Comparison of ENCODE assay signal across 28 cellular contexts in genomic region chr3:167100651-167101050, GRCh38.
"Had no signal": no experiment of that assay in that cellular context is flagged by ENCODE, and none has a peak within 500 bp of the region (broad histone marks: within the 10 kb centered on the region; RNA-seq: fewer than 3 reads in every experiment).

No MANE protein-coding gene starts in this region.

- H3K27ac ChIP-seq: neural progenitor cell, ovary, parathyroid adenoma, psoas muscle, skin epidermis, spleen, suprapubic skin, testis, tibial artery, transverse colon, upper lobe of right lung, uterus had no signal

- H3K4me2 ChIP-seq: neural progenitor cell, smooth muscle cell had no signal

- H3K4me3 ChIP-seq: neural progenitor cell, ovary, psoas muscle, skin epidermis, smooth muscle cell, spleen, suprapubic skin, testis, tibial artery, transverse colon, upper lobe of right lung, uterus had no signal

- DNase-seq: natural killer cell; occipital lobe; ovary; posterior cingulate gyrus; psoas muscle; right cardiac atrium; spleen; stimulated activated CD4-positive, alpha-beta T cell treated with anti-CD3 and anti-CD28 coated beads, Interleukin-12 subunit alpha, Interleukin-12 subunit beta, amount 100 ng/mL, for 4 hours; stimulated activated CD4-positive, alpha-beta T cell treated with anti-CD3 and anti-CD28 coated beads, Interleukin-1b, Interleukin-23, amount 100 ng/mL, for 48 hours; stimulated activated CD4-positive, alpha-beta T cell treated with anti-CD3 and anti-CD28 coated beads, Interleukin-4, amount 100 ng/mL, for 1 hour; stimulated activated CD4-positive, alpha-beta T cell treated with anti-CD3 and anti-CD28 coated beads, Interleukin-4, amount 100 ng/mL, for 4 hours; stimulated activated CD8-positive, alpha-beta memory T cell treated with anti-CD3 and anti-CD28 coated beads, Interleukin-4, amount 100 ng/mL, for 48 hours; stimulated activated naive CD4-positive, alpha-beta T cell; stimulated activated naive CD8-positive, alpha-beta T cell treated with anti-CD3 and anti-CD28 coated beads, Interleukin-15, amount 100 ng/mL, for 72 hours; stimulated activated naive CD8-positive, alpha-beta T cell treated with anti-CD3 and anti-CD28 coated beads, Interleukin-15, Interleukin-2, amounts not matched to agents 100 U/mL and 50 U/mL, for 24 hours; substantia nigra; testis; tibial artery; transverse colon; upper lobe of right lung; uterus had no signal

- H3K27me3 ChIP-seq: neural progenitor cell, ovary, spleen, suprapubic skin, testis, tibial artery, transverse colon, upper lobe of right lung, uterus had no signal

- H3K9me3 ChIP-seq: ovary, psoas muscle, spleen, suprapubic skin, testis, tibial artery, transverse colon, upper lobe of right lung, uterus had no signal

- H3K4me1 ChIP-seq: neural progenitor cell, parathyroid adenoma, psoas muscle, spleen, suprapubic skin, testis, tibial artery, transverse colon, upper lobe of right lung, uterus had no signal

- H3K36me3 ChIP-seq: neural progenitor cell, ovary, spleen, suprapubic skin, tibial artery, transverse colon, upper lobe of right lung, uterus had no signal

- H3K9ac ChIP-seq: neural progenitor cell, parathyroid adenoma had no signal

- H2AFZ ChIP-seq: neural progenitor cell, parathyroid adenoma had no signal

- H3K79me2 ChIP-seq: parathyroid adenoma had no signal

- ATAC-seq: natural killer cell; psoas muscle; right cardiac atrium; sciatic nerve; stimulated activated memory B cell treated with anti-CD40 and anti-IgM and Interleukin-4, amounts not matched to agents 10 μg/mL and 1 μg/mL and 100 μg/mL, for 72 hours; stimulated activated naive CD8-positive, alpha-beta T cell treated with anti-CD3 and anti-CD28 coated beads, Interleukin-15, amount 100 ng/mL, for 72 hours; stimulated activated naive CD8-positive, alpha-beta T cell treated with anti-CD3 and anti-CD28 coated beads, Interleukin-15, Interleukin-2, amounts not matched to agents 100 U/mL and 50 U/mL, for 24 hours; upper lobe of right lung had no signal
